In genomic region chr6:1382883-1383728, GRCh38 we compare ENCODE assay signal across 12 cellular contexts. TPM values are rescaled to one million over a fixed set of nuclear protein-coding genes. Genes with fewer than 3 reads are reported as not detected.
DNase-seq lines count a peak whose midpoint lies in the region; ATAC-seq and TF ChIP-seq lines count a peak whose summit lies in the region.
"Had no signal": no experiment of that assay in that cellular context is flagged by ENCODE, and none has a peak within 500 bp of the region (broad histone marks: within the 10 kb centered on the region; RNA-seq: fewer than 3 reads in every experiment).

No MANE protein-coding gene starts in this region.

- peak overlapping the region; percentile 18 for H3K56ac ChIP-seq in mesendoderm (ENCODE audit: low read length)

- H3K4me1 Mint-ChIP-seq in activated T-cell treated with anti-CD3 and anti-CD28 coated beads, Interleukin-2, amount 50 U/mL, for 72 hours (ENCODE audit: low read depth), result peaks cover 25% of the 10 kb centered on the region

- no peaks in the 10 kb centered on the region for H3K79me2 ChIP-seq in mesendoderm (ENCODE audit: control insufficient read depth, insufficient read depth, low read length)

- in situ Hi-C loops in transverse colon (cut with MboI; ENCODE audit: low pct_ligation_motif_present in 1 of 4, low pct_unique_long_range_greater_than_20kb in 1 of 4, low sequenced_read_pairs in 3 of 4), result loop anchor here in 2 of 4 donors (10.0 to 25.0 kb wide), 3 partner anchors 471 to 788 kb away; no protein-coding TSS in a partner anchor

- H3K9me3 ChIP-seq in duodenal mucosa (ENCODE audit: control insufficient read depth in 1 of 2, low read length in 2 of 2) (no peaks in the 10 kb centered on the region), transverse colon (no peaks in the 10 kb centered on the region), A673 (ENCODE audit: low read depth, low read length, poor library complexity, severe bottlenecking) (no peaks in the 10 kb centered on the region)

- no peak overlapping the region for H2BK15ac ChIP-seq in mesendoderm (replicated peaks; ENCODE audit: low read depth)

- H3K4me3 Mint-ChIP-seq in activated T-cell treated with anti-CD3 and anti-CD28 coated beads, Interleukin-2, amount 50 U/mL, for 72 hours, result peak overlapping the region; percentile 24 to 35

- CTCF ChIA-PET in A673 (lab: Charles Lee), result interaction anchor here (0.7 kb wide), 1 partner anchor 14 kb away, joined by 10 read pairs; no protein-coding TSS in a partner anchor

- intact Hi-C loops in transverse colon (cut with DNase I; ENCODE audit: low total_unique reads), result loop anchor here (1.0 to 5.0 kb wide), 3 partner anchors 586 to 796 kb away; no protein-coding TSS in a partner anchor
- intact Hi-C loops in A673 (cut with micrococcal nuclease; ENCODE audit: unreplicated experiment), result loop anchor here (5.0 to 10.0 kb wide), 3 partner anchors 468 to 791 kb away; no protein-coding TSS in a partner anchor

- POLR2A ChIA-PET in A673 (lab: Charles Lee; ENCODE audit: low non-redundant PET), result no interaction called here

- H3K9ac ChIP-seq in duodenal mucosa (ENCODE audit: low read depth in 1 of 2, low read length in 2 of 2), result no peak overlapping the region
- H3K9ac ChIP-seq in mesendoderm (ENCODE audit: low read length), result peak overlapping the region; percentile 22

- DNase-seq in activated T-cell treated with anti-CD3 and anti-CD28 coated beads, Interleukin-2, amount 50 U/mL, for 72 hours, result no peak
- no peak for DNase-seq in activated T-cell treated with anti-CD3 and anti-CD28 coated beads for 4 hours
- DNase-seq in mesendoderm, result peak; percentile 72
- no peak for DNase-seq in transverse colon
- no peak for DNase-seq in epidermal melanocyte (ENCODE audit: insufficient read length, low spot score)
- no peak for DNase-seq in A673 (ENCODE audit: low spot score)
- no peak for DNase-seq in NOMO-1 treated with DMSO at 0.1 percent for 48 hours (lab: John Stamatoyannopoulos, UW; ENCODE audit: unreplicated experiment)
- DNase-seq: erythroblast, NCI-H1105, NCI-H510A treated with DMSO at 0.1 percent for 48 hours, SHP77 treated with DMSO at 0.1 percent for 48 hours had no signal

- H3K27me3 ChIP-seq in duodenal mucosa (ENCODE audit: control insufficient read depth in 1 of 2, insufficient read depth in 2 of 2, low read length in 2 of 2) (peaks cover 79 to 81% of the 10 kb centered on the region in 2 donors), mesendoderm (ENCODE audit: insufficient read depth, low read length, poor library complexity) (peaks cover 77% of the 10 kb centered on the region), transverse colon (peaks cover 99% of the 10 kb centered on the region), A673 (replicated peaks; ENCODE audit: insufficient read depth, low read depth, low read length, poor library complexity) (peaks cover 98% of the 10 kb centered on the region)

- peak overlapping the region; percentile 5 for H3K4ac ChIP-seq in mesendoderm (ENCODE audit: low read depth, low read length)

- BruUV-seq in A673 (replicated peaks; lab: Mats Ljungman, UMichigan), result no TSS peak

- peak overlapping the region; percentile 54 for H3K27ac ChIP-seq in duodenal mucosa (ENCODE audit: low read depth, low read length)
- no peak overlapping the region for H3K27ac ChIP-seq in mesendoderm (ENCODE audit: low read depth, low read length)
- peak overlapping the region; percentile 82 to 88 (median 86) for H3K27ac ChIP-seq in transverse colon
- H3K27ac ChIP-seq in A673 (ENCODE audit: low read depth, low read length, poor library complexity, severe bottlenecking), result no peak overlapping the region

- no peaks in the 10 kb centered on the region for H3K9me3 Mint-ChIP-seq in activated T-cell treated with anti-CD3 and anti-CD28 coated beads, Interleukin-2, amount 50 U/mL, for 72 hours

- H4K5ac ChIP-seq in mesendoderm (ENCODE audit: low read length), result no peak overlapping the region

- H3K4me2 ChIP-seq in mesendoderm (ENCODE audit: low read length), result peak overlapping the region; percentile 72

- H3K36me3 ChIP-seq in duodenal mucosa (ENCODE audit: control insufficient read depth in 1 of 2, insufficient read depth in 2 of 2, low read length in 2 of 2) (no peaks in the 10 kb centered on the region), mesendoderm (ENCODE audit: control insufficient read depth, insufficient read depth, low read length) (no peaks in the 10 kb centered on the region), transverse colon (no peaks in the 10 kb centered on the region), A673 (ENCODE audit: insufficient read depth, low read length, poor library complexity, severe bottlenecking) (no peaks in the 10 kb centered on the region)

- H2AK5ac ChIP-seq in mesendoderm (ENCODE audit: low read length), result no peak overlapping the region

- TF ChIP-seq EP300 in transverse colon (IDR thresholded peaks at IDR 0.05; ENCODE audit: low read depth), result no peak

- H3K18ac ChIP-seq in mesendoderm (ENCODE audit: low read length), result peak overlapping the region; percentile 51

- H3K79me1 ChIP-seq in mesendoderm (ENCODE audit: low read length), result no peaks in the 10 kb centered on the region

- no peak overlapping the region for H3K27ac Mint-ChIP-seq in activated T-cell treated with anti-CD3 and anti-CD28 coated beads, Interleukin-2, amount 50 U/mL, for 72 hours

- no CpG with 5 or more reads among the region's 57 CpGs for WGBS in mesendoderm (ENCODE audit: extremely low coverage, insufficient coverage, low lambda C conversion rate)
- WGBS in transverse colon (ENCODE audit: low coverage in 1 of 2), 2 donors, result 6% methylated on average over 46 of the region's 57 CpGs; no CpG with 5 or more reads in 1 of the 2 donors

- no peak for ATAC-seq in activated T-cell treated with anti-CD3 and anti-CD28 coated beads, Interleukin-2, amount 50 U/mL, for 72 hours (replicated peaks in 1 of 2)

- H2BK5ac ChIP-seq in mesendoderm (ENCODE audit: low read length), result no peak overlapping the region

- H3K4me1 ChIP-seq in duodenal mucosa (ENCODE audit: control insufficient read depth in 1 of 2, insufficient read depth in 2 of 2, low read length in 2 of 2) (peaks cover 0 to 9% of the 10 kb centered on the region in 2 donors), mesendoderm (ENCODE audit: control insufficient read depth, low read depth, low read length) (no peaks in the 10 kb centered on the region), transverse colon (peaks cover 5 to 44% (median 29%) of the 10 kb centered on the region in 4 donors), A673 (ENCODE audit: insufficient read depth, low read length, poor library complexity, severe bottlenecking) (no peaks in the 10 kb centered on the region)

- H3K4me3 ChIP-seq in duodenal mucosa (ENCODE audit: low read depth in 1 of 2, low read length in 2 of 2) (peak overlapping the region in 1 of 2 donors; percentile 1), mesendoderm (ENCODE audit: low read length) (no peak overlapping the region), transverse colon (peak overlapping the region in 2 of 4 donors; percentile 20 to 34), A673 (ENCODE audit: low read depth, low read length, poor library complexity, severe bottlenecking) (no peak overlapping the region)

- H3K23ac ChIP-seq in mesendoderm (ENCODE audit: low read length), result no peak overlapping the region

- no peak for TF ChIP-seq POLR2A in transverse colon (IDR thresholded peaks at IDR 0.05)

- H4K8ac ChIP-seq in mesendoderm (ENCODE audit: low read depth, low read length), result no peak overlapping the region

- no peak overlapping the region for H2BK120ac ChIP-seq in mesendoderm (ENCODE audit: low read depth, low read length)

- H3K27me3 Mint-ChIP-seq in activated T-cell treated with anti-CD3 and anti-CD28 coated beads, Interleukin-2, amount 50 U/mL, for 72 hours (ENCODE audit: low read depth), result peaks cover 74% of the 10 kb centered on the region

- TF ChIP-seq CTCF in transverse colon (IDR thresholded peaks at IDR 0.05) (no peak), A673 (conservative IDR thresholded peaks at IDR 0.05; ENCODE audit: low read depth, low read length) (no peak)

- no peaks in the 10 kb centered on the region for H3K36me3 Mint-ChIP-seq in activated T-cell treated with anti-CD3 and anti-CD28 coated beads, Interleukin-2, amount 50 U/mL, for 72 hours (ENCODE audit: insufficient read depth in 2 of 2)

RNA-seq across cellular contexts. Expression of gene FOXF2, which starts 6.3 kb away (rescaled TPM):
- not detected for total RNA-seq in activated T-cell treated with anti-CD3 and anti-CD28 coated beads, Interleukin-2, amount 50 U/mL, for 72 hours
- 0.17 TPM for polyA plus RNA-seq in mesendoderm (2013, experiment 1 of 2)
- polyA plus RNA-seq in mesendoderm (2013, experiment 2 of 2), result 0.13 TPM
- total RNA-seq in transverse colon (10 to 100 TPM in 3 of 4 donors, 1 to 10 TPM in 1; 9.0 to 45.2 (median 13.5) TPM), A673 (2021) (0.13 TPM in 2 replicates)

Comparison
In these comparisons a context has a peak if more than half of its experiments do, and no peak if none do; other contexts are left out.
1. H3K27ac ChIP-seq: peak in duodenal mucosa (single experiment) and transverse colon (4 of 4); none in mesendoderm (single experiment) and A673 (single experiment).